In the genomic region with DNA sequence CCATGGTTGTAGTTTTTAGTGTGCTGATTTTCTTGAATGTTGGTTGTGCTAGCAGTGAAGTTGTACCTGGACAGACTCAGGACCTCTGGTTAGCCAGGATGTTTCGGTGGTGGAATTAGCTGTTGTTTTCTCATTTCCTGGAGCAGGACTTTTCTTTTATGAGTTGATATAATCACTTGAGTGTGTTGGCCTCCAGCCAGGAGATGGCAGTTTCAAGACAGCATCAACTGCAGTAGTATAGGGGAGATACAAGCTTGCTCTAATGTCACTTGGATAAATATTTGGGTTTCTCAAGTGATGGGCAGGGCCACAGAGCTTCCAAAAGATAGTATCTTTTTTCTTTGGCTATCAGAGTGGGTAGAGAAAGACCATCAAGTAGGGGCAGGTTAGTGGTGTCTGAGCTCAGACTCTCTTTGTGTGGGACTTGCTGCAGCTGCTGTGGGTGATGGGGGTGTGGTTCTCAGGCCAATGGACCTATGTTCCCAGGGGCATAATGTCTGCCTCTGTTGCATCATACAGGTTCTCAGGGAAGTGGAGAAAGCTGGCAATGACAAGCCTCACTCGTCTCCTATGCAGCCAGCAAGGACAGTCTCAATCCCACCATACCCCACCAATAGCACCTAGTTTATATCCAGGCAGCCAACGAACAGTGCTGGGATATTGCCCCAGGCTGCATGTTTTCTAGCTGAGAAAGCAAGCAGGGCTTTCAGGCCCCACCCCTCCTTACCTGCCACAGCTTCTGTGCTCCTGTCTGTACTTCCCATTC, we compare ENCODE assay signal across 2 cellular contexts.
A peak's percentile ranks its signal among the peaks of the same experiment; 100 is the strongest.
TF ChIP-seq lines count a peak whose summit lies in the region.

No MANE protein-coding gene starts in this region.

TF ChIP-seq in GM23338, 12 proteins besides CTCF, POLR2A, EP300 and RAD21 (continues in another document):
- TF ChIP-seq JUNB (IDR thresholded peaks at IDR 0.05; ENCODE audit: unreplicated experiment) (no peak), STAT1 (IDR thresholded peaks at IDR 0.05; ENCODE audit: unreplicated experiment) (no peak), POLR2AphosphoS5 (IDR thresholded peaks at IDR 0.05; ENCODE audit: low read depth) (no peak), ZNF114 (CRISPR knock-in tag; IDR thresholded peaks at IDR 0.05) (no peak), ZNF331 (CRISPR knock-in tag; IDR thresholded peaks at IDR 0.05; ENCODE audit: low read depth) (no peak), EZH2 (IDR thresholded peaks at IDR 0.05; ENCODE audit: low read depth, unreplicated experiment) (no peak), CREB1 (CRISPR knock-in tag; IDR thresholded peaks at IDR 0.05; ENCODE audit: low read depth) (no peak), EZH2phosphoT487 (IDR thresholded peaks at IDR 0.05; ENCODE audit: unreplicated experiment) (no peak), NANOG (IDR thresholded peaks at IDR 0.05; ENCODE audit: borderline replicate concordance) (no peak)
- TF ChIP-seq, protein P1, sequence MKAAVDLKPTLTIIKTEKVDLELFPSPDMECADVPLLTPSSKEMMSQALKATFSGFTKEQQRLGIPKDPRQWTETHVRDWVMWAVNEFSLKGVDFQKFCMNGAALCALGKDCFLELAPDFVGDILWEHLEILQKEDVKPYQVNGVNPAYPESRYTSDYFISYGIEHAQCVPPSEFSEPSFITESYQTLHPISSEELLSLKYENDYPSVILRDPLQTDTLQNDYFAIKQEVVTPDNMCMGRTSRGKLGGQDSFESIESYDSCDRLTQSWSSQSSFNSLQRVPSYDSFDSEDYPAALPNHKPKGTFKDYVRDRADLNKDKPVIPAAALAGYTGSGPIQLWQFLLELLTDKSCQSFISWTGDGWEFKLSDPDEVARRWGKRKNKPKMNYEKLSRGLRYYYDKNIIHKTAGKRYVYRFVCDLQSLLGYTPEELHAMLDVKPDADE (IDR thresholded peaks at IDR 0.05): no peak
- TF ChIP-seq, protein P2, sequence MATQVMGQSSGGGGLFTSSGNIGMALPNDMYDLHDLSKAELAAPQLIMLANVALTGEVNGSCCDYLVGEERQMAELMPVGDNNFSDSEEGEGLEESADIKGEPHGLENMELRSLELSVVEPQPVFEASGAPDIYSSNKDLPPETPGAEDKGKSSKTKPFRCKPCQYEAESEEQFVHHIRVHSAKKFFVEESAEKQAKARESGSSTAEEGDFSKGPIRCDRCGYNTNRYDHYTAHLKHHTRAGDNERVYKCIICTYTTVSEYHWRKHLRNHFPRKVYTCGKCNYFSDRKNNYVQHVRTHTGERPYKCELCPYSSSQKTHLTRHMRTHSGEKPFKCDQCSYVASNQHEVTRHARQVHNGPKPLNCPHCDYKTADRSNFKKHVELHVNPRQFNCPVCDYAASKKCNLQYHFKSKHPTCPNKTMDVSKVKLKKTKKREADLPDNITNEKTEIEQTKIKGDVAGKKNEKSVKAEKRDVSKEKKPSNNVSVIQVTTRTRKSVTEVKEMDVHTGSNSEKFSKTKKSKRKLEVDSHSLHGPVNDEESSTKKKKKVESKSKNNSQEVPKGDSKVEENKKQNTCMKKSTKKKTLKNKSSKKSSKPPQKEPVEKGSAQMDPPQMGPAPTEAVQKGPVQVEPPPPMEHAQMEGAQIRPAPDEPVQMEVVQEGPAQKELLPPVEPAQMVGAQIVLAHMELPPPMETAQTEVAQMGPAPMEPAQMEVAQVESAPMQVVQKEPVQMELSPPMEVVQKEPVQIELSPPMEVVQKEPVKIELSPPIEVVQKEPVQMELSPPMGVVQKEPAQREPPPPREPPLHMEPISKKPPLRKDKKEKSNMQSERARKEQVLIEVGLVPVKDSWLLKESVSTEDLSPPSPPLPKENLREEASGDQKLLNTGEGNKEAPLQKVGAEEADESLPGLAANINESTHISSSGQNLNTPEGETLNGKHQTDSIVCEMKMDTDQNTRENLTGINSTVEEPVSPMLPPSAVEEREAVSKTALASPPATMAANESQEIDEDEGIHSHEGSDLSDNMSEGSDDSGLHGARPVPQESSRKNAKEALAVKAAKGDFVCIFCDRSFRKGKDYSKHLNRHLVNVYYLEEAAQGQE (IDR thresholded peaks at IDR 0.05; ENCODE audit: unreplicated experiment): no peak

TF ChIP-seq in GM12878, 131 proteins besides CTCF, POLR2A, EP300 and RAD21:
- no peak for TF ChIP-seq SUZ12 (IDR thresholded peaks at IDR 0.05; ENCODE audit: unreplicated experiment)
- peak; percentile 45; the same call in 1 of the 2 replicates for TF ChIP-seq TCF12 (IDR thresholded peaks at IDR 0.05; ENCODE audit: low read depth, low read length)
- no peak for TF ChIP-seq IRF4 (IDR thresholded peaks at IDR 0.05; ENCODE audit: low read depth, low read length)
